Comparison of ENCODE assay signal across 29 cellular contexts in genomic region chr10:14304029-14304428, GRCh38.
"Had no signal": no experiment of that assay in that cellular context is flagged by ENCODE, and none has a peak within 500 bp of the region (broad histone marks: within the 10 kb centered on the region; RNA-seq: fewer than 3 reads in every experiment).

No MANE protein-coding gene starts in this region.

- H3K4me1 ChIP-seq: colonic mucosa, gastroesophageal sphincter had no signal

- ATAC-seq: activated CD4-positive, CD25-positive, alpha-beta regulatory T cell treated with anti-CD3 and anti-CD28 coated beads, Interleukin-2, amount 50 U/mL, for 24 hours; activated CD8-positive, alpha-beta T cell treated with anti-CD3 and anti-CD28 coated beads for 36 hours; activated T-cell treated with anti-CD3 and anti-CD28 coated beads, Interleukin-2, amount 50 U/mL, for 4 hours; activated T-helper 17 cell treated with anti-CD3 and anti-CD28 coated beads, Interleukin-2, amount 50 U/mL, for 72 hours; gastroesophageal sphincter; heart right ventricle; T-cell had no signal

- H3K36me3 ChIP-seq: cardiac muscle cell, colonic mucosa, gastroesophageal sphincter, heart right ventricle, WERI-Rb-1 had no signal

- H3K27ac ChIP-seq: cardiac muscle cell, colonic mucosa, epithelial cell of prostate, gastroesophageal sphincter, heart right ventricle, WERI-Rb-1 had no signal

- DNase-seq: activated B cell treated with CpG ODN at 0.5 μM for 24 hours; activated CD4-positive, alpha-beta T cell treated with anti-CD3 and anti-CD28 coated beads for 48 hours; activated CD4-positive, alpha-beta T cell treated with anti-CD3 and anti-CD28 coated beads, Interleukin-2, amount 50 U/mL, for 1 hour; activated CD4-positive, alpha-beta T cell treated with anti-CD3 and anti-CD28 coated beads, Interleukin-2, amount 50 U/mL, for 48 hours; activated CD8-positive, alpha-beta memory T cell treated with anti-CD3 and anti-CD28 coated beads for 24 hours; activated CD8-positive, alpha-beta T cell treated with anti-CD3 and anti-CD28 coated beads for 36 hours; activated effector memory CD4-positive, alpha-beta T cell treated with Interleukin-2 at 50 U/mL for 16 hours; activated gamma-delta T cell treated with Interleukin-2 at 50 U/mL for 16 hours; activated naive CD4-positive, alpha-beta T cell treated with anti-CD3 and anti-CD28 coated beads, Interleukin-2, amount 50 U/mL, for 16 hours; activated naive CD4-positive, alpha-beta T cell treated with Interleukin-2 at 50 U/mL for 16 hours; activated T-cell treated with anti-CD3 and anti-CD28 coated beads, Interleukin-2, amount 50 U/mL, for 4 hours; amniotic stem cell; central memory CD4-positive, alpha-beta T cell; cerebellar nuclear complex; colonic mucosa; effector CD8-positive, alpha-beta T cell; foreskin melanocyte; heart right ventricle; T-cell; T1000; WERI-Rb-1 had no signal

- H3K27me3 ChIP-seq: cardiac muscle cell, colonic mucosa, gastroesophageal sphincter had no signal

- FAIRE-seq: astrocyte, endometrium, endothelial cell of umbilical vein had no signal

- H3K4me3 ChIP-seq: cardiac muscle cell, colonic mucosa, gastroesophageal sphincter, heart right ventricle had no signal
